Comparison of ENCODE assay signal across 7 cellular contexts in genomic region chr12:71694099-71694820, GRCh38.
DNase-seq lines count a peak whose midpoint lies in the region; ATAC-seq and FAIRE-seq lines count a peak whose summit lies in the region.

No MANE protein-coding gene starts in this region.

- DNase-seq in astrocyte of the hippocampus (ENCODE audit: low read depth, low spot score): peak; percentile 12
- DNase-seq in stimulated activated naive B cell treated with anti-CD40 and anti-IgM and Interleukin-4, amounts not matched to agents 10 μg/mL and 1 μg/mL and 100 μg/mL, for 72 hours: peak; percentile 21
- no peak for DNase-seq in NCI-H1436 (lab: John Stamatoyannopoulos, UW)
- no peak for DNase-seq in CD1c-positive myeloid dendritic cell (ENCODE audit: extremely low spot score)
- DNase-seq in RCC 7860 (ENCODE audit: low spot score): no peak

- peak overlapping the region; percentile 92 for H3K27ac Mint-ChIP-seq in stimulated activated naive B cell treated with anti-CD40 and anti-IgM and Interleukin-4, amounts not matched to agents 10 μg/mL and 1 μg/mL and 100 μg/mL, for 72 hours

- H3K4me1 Mint-ChIP-seq in stimulated activated naive B cell treated with anti-CD40 and anti-IgM and Interleukin-4, amounts not matched to agents 10 μg/mL and 1 μg/mL and 100 μg/mL, for 72 hours: peaks cover 33 to 57% of the 10 kb centered on the region in 2 donors

- peak; percentile 66 for ATAC-seq in GM19438 (IDR thresholded peaks at IDR 0.05; ENCODE audit: low read depth, unreplicated experiment)
- ATAC-seq in HG03064 (IDR thresholded peaks at IDR 0.05; ENCODE audit: low read depth, unreplicated experiment): peak; percentile 84
- ATAC-seq in stimulated activated naive B cell treated with anti-CD40 and anti-IgM and Interleukin-4, amounts not matched to agents 10 μg/mL and 1 μg/mL and 100 μg/mL, for 72 hours (replicated peaks): peak; percentile 78 to 81

- peak overlapping the region; percentile 62 to 68 for H3K4me3 Mint-ChIP-seq in stimulated activated naive B cell treated with anti-CD40 and anti-IgM and Interleukin-4, amounts not matched to agents 10 μg/mL and 1 μg/mL and 100 μg/mL, for 72 hours

- FAIRE-seq in RCC 7860 (lab: Jason Lieb, UNC): no peak

- H3K9me3 Mint-ChIP-seq in stimulated activated naive B cell treated with anti-CD40 and anti-IgM and Interleukin-4, amounts not matched to agents 10 μg/mL and 1 μg/mL and 100 μg/mL, for 72 hours: peaks cover 0 to 1% of the 10 kb centered on the region in 2 donors

- H3K36me3 Mint-ChIP-seq in stimulated activated naive B cell treated with anti-CD40 and anti-IgM and Interleukin-4, amounts not matched to agents 10 μg/mL and 1 μg/mL and 100 μg/mL, for 72 hours: peaks cover 18 to 28% of the 10 kb centered on the region in 2 donors

- no peaks in the 10 kb centered on the region for H3K27me3 Mint-ChIP-seq in stimulated activated naive B cell treated with anti-CD40 and anti-IgM and Interleukin-4, amounts not matched to agents 10 μg/mL and 1 μg/mL and 100 μg/mL, for 72 hours

Comparison
In these comparisons a context has a peak if more than half of its experiments do, and no peak if none do; other contexts are left out.
1. DNase-seq: peak in astrocyte of the hippocampus (single experiment) and stimulated activated naive B cell treated with anti-CD40 and anti-IgM and Interleukin-4, amounts not matched to agents 10 μg/mL and 1 μg/mL and 100 μg/mL, for 72 hours (single experiment); none in NCI-H1436 (single experiment), CD1c-positive myeloid dendritic cell (single experiment) and RCC 7860 (single experiment).
2. Peak in every context shown above with its lines, with median percentiles within 50 percentile points of each other: ATAC-seq.